In genomic region chr18:5469340-5469739, GRCh38 we compare ENCODE assay signal across 31 cellular contexts.
"Had no signal": no experiment of that assay in that cellular context is flagged by ENCODE, and none has a peak within 500 bp of the region (broad histone marks: within the 10 kb centered on the region; RNA-seq: fewer than 3 reads in every experiment).

No MANE protein-coding gene starts in this region.

- H3K27ac Mint-ChIP-seq: activated CD4-positive, alpha-beta T cell treated with anti-CD3 and anti-CD28 coated beads for 36 hours; activated CD8-positive, alpha-beta T cell treated with anti-CD3 and anti-CD28 coated beads for 36 hours; activated naive CD4-positive, alpha-beta T cell treated with anti-CD3 and anti-CD28 coated beads, Interleukin-2, amount 10 ng/mL, durations not matched to agents 7 days and 5 days; activated naive CD8-positive, alpha-beta T cell treated with anti-CD3 and anti-CD28 coated beads, Interleukin-2, amount 10 ng/mL, durations not matched to agents 7 days and 5 days; activated T-cell treated with anti-CD3 and anti-CD28 coated beads, Interleukin-2, amount 50 U/mL, for 72 hours; activated T-helper 2 cell treated with anti-CD3 and anti-CD28 coated beads, Interferon-gamma antibody, Interleukin-2, Interleukin-4, amounts not matched to agents 10 μg/mL and 5 μg/mL and 100 μg/mL, durations not matched to agents 14 hours and 24 hours and 36 hours had no signal

- DNase-seq: activated CD4-positive, alpha-beta T cell treated with anti-CD3 and anti-CD28 coated beads for 36 hours; activated CD4-positive, alpha-beta T cell treated with anti-CD3 and anti-CD28 coated beads, Interleukin-2, amount 50 U/mL, for 1 hour; activated CD8-positive, alpha-beta memory T cell treated with anti-CD3 and anti-CD28 coated beads, Interleukin-2, amount 50 U/mL, for 4 hours; activated CD8-positive, alpha-beta T cell treated with anti-CD3 and anti-CD28 coated beads for 36 hours; activated gamma-delta T cell treated with Interleukin-2 at 50 U/mL for 16 hours; activated naive CD4-positive, alpha-beta T cell treated with anti-CD3 and anti-CD28 coated beads, Interleukin-2, amount 10 ng/mL, durations not matched to agents 7 days and 5 days; activated naive CD8-positive, alpha-beta T cell treated with anti-CD3 and anti-CD28 coated beads, Interleukin-2, amount 10 ng/mL, durations not matched to agents 7 days and 5 days; activated T-cell treated with anti-CD3 and anti-CD28 coated beads, Interleukin-2, amount 50 U/mL, for 72 hours; anterior cingulate cortex; body of pancreas; central memory CD4-positive, alpha-beta T cell; Karpas-422; NCI-H1105 treated with DMSO at 0.1 percent for 48 hours; NCI-H1436 treated with DMSO at 0.1 percent for 48 hours; NCI-H187; NCI-H2171; NCI-H2227 treated with DMSO at 0.1 percent for 48 hours; NCI-H446 treated with DMSO at 0.1 percent for 48 hours; NCI-H524 treated with DMSO at 0.1 percent for 48 hours; NCI-H748 treated with DMSO at 0.1 percent for 48 hours; OCI-M1; Peyer's patch; Right ventricle myocardium superior; SJCRH30; SK-N-SH; T-helper 1 cell; WERI-Rb-1 had no signal

- H3K27me3 Mint-ChIP-seq: activated naive CD4-positive, alpha-beta T cell treated with anti-CD3 and anti-CD28 coated beads, Interleukin-2, amount 10 ng/mL, durations not matched to agents 7 days and 5 days had no signal

- ATAC-seq: activated CD4-positive, alpha-beta T cell treated with anti-CD3 and anti-CD28 coated beads for 36 hours; activated CD8-positive, alpha-beta T cell treated with anti-CD3 and anti-CD28 coated beads for 36 hours; activated T-cell treated with anti-CD3 and anti-CD28 coated beads, Interleukin-2, amount 50 U/mL, for 72 hours; body of pancreas had no signal

- H3K9me3 ChIP-seq: adrenal gland, body of pancreas, Peyer's patch, SJCRH30, SK-N-SH had no signal

- H3K36me3 Mint-ChIP-seq: activated naive CD4-positive, alpha-beta T cell treated with anti-CD3 and anti-CD28 coated beads, Interleukin-2, amount 10 ng/mL, durations not matched to agents 7 days and 5 days; activated naive CD8-positive, alpha-beta T cell treated with anti-CD3 and anti-CD28 coated beads, Interleukin-2, amount 10 ng/mL, durations not matched to agents 7 days and 5 days had no signal

- H3K4me1 Mint-ChIP-seq: activated naive CD8-positive, alpha-beta T cell treated with anti-CD3 and anti-CD28 coated beads, Interleukin-2, amount 10 ng/mL, durations not matched to agents 7 days and 5 days had no signal

- H3K9me3 Mint-ChIP-seq: activated CD8-positive, alpha-beta T cell treated with anti-CD3 and anti-CD28 coated beads for 36 hours; activated naive CD4-positive, alpha-beta T cell treated with anti-CD3 and anti-CD28 coated beads, Interleukin-2, amount 10 ng/mL, durations not matched to agents 7 days and 5 days; activated T-cell treated with anti-CD3 and anti-CD28 coated beads, Interleukin-2, amount 50 U/mL, for 72 hours; activated T-helper 2 cell treated with anti-CD3 and anti-CD28 coated beads, Interferon-gamma antibody, Interleukin-2, Interleukin-4, amounts not matched to agents 10 μg/mL and 5 μg/mL and 100 μg/mL, durations not matched to agents 14 hours and 24 hours and 36 hours had no signal

- H3K27ac ChIP-seq: adrenal gland, body of pancreas, Peyer's patch, RWPE1, SJCRH30, WERI-Rb-1 had no signal

- H3K4me3 Mint-ChIP-seq: activated CD4-positive, alpha-beta T cell treated with anti-CD3 and anti-CD28 coated beads for 36 hours; activated CD8-positive, alpha-beta T cell treated with anti-CD3 and anti-CD28 coated beads for 36 hours; activated naive CD4-positive, alpha-beta T cell treated with anti-CD3 and anti-CD28 coated beads, Interleukin-2, amount 10 ng/mL, durations not matched to agents 7 days and 5 days; activated naive CD8-positive, alpha-beta T cell treated with anti-CD3 and anti-CD28 coated beads, Interleukin-2, amount 10 ng/mL, durations not matched to agents 7 days and 5 days; activated T-cell treated with anti-CD3 and anti-CD28 coated beads, Interleukin-2, amount 50 U/mL, for 72 hours had no signal

- H3K4me3 ChIP-seq: adrenal gland, body of pancreas, Peyer's patch, SJCRH30 had no signal

- H3K4me1 ChIP-seq: body of pancreas, Peyer's patch, SJCRH30 had no signal

- FAIRE-seq: bronchial epithelial cell had no signal

- H3K36me3 ChIP-seq: adrenal gland, SJCRH30, WERI-Rb-1 had no signal

- H3K9ac ChIP-seq: SK-N-SH had no signal
